ENCODE assay signal across 17 cellular contexts in the genomic region with DNA sequence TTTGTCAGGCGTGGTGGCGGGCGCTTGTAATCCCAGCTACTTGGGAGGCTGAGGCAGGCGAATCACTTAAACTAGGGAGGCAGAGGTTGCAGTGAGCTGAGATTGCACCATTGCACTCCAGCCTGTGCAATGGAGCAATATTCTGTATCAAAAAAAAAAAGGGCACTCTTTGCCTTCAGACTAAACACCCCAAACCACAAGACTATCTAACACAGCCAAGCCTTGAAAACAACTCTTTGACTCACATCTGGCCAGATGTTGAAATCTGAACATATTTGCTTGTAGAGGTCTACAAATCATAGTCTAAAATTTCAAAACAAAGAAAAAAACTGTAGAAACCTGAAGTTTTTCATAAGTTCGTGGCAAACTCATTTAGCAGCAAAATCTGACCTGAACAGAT.
DNase-seq lines count a peak whose midpoint lies in the region; ATAC-seq, FAIRE-seq and TF ChIP-seq lines count a peak whose summit lies in the region.
"Had no signal": no experiment of that assay in that cellular context is flagged by ENCODE, and none has a peak within 500 bp of the region (broad histone marks: within the 10 kb centered on the region; RNA-seq: fewer than 3 reads in every experiment).

No MANE protein-coding gene starts in this region.

- H3K4me2 ChIP-seq in mammary epithelial cell (ENCODE audit: insufficient read depth, low read depth, low read length): peak overlapping the region; percentile 55
- H3K4me2 ChIP-seq in keratinocyte (ENCODE audit: control insufficient read depth, extremely low read depth, insufficient read depth, low read depth, low read length): peak overlapping the region; percentile 4

- H3K27me3 ChIP-seq in BJ (ENCODE audit: control insufficient read depth, insufficient read depth, low read length): no peaks in the 10 kb centered on the region
- H3K27me3 ChIP-seq in mammary epithelial cell (ENCODE audit: insufficient read depth, low read length): no peaks in the 10 kb centered on the region
- no peaks in the 10 kb centered on the region for H3K27me3 ChIP-seq in keratinocyte (ENCODE audit: control insufficient read depth, extremely low read depth, insufficient read depth, low read length)
- H3K27me3 ChIP-seq: stomach had no signal

- no peaks in the 10 kb centered on the region for H3K36me3 Mint-ChIP-seq in mesothelial cell of epicardium

- H3K9me3 Mint-ChIP-seq in mesothelial cell of epicardium: peaks cover 8% of the 10 kb centered on the region

- no peak overlapping the region for H3K4me3 Mint-ChIP-seq in mesothelial cell of epicardium
- H3K4me3 Mint-ChIP-seq: activated naive CD4-positive, alpha-beta T cell treated with anti-CD3 and anti-CD28 coated beads for 36 hours had no signal

- DNase-seq in BJ (ENCODE audit: low read depth): peak; percentile 67
- peak; percentile 85 for DNase-seq in LHCN-M2 (ENCODE audit: low read depth)
- DNase-seq in mammary epithelial cell: peak; percentile 64
- no peak for DNase-seq in keratinocyte (ENCODE audit: low read depth, low spot score)
- DNase-seq in mesothelial cell of epicardium (ENCODE audit: low spot score in 2 of 2, unreplicated experiment in 2 of 2): no peak
- DNase-seq in left colon: no peak
- no peak for DNase-seq in T1000 (lab: John Stamatoyannopoulos, UW)
- DNase-seq: activated naive CD4-positive, alpha-beta T cell treated with anti-CD3 and anti-CD28 coated beads for 36 hours; H7; kidney; NCI-H1694; NCI-H526 treated with DMSO at 0.1 percent for 48 hours; Right ventricle myocardium superior; stomach had no signal

- CTCF ChIA-PET in BJ (lab: Yijun Ruan, JAX) (no interaction called here), mammary epithelial cell (lab: Charles Lee; ENCODE audit: low non-redundant PET) (no interaction called here)

- H4K20me1 ChIP-seq in mammary epithelial cell (ENCODE audit: insufficient read depth, low read length) (no peaks in the 10 kb centered on the region), keratinocyte (ENCODE audit: control insufficient read depth, extremely low read depth, insufficient read depth, low read length) (no peaks in the 10 kb centered on the region)

- H3K27ac Mint-ChIP-seq in mesothelial cell of epicardium: no peak overlapping the region
- H3K27ac Mint-ChIP-seq: activated naive CD4-positive, alpha-beta T cell treated with anti-CD3 and anti-CD28 coated beads for 36 hours had no signal

- H3K79me2 ChIP-seq in mammary epithelial cell (ENCODE audit: insufficient read depth, low read length): peaks cover 5% of the 10 kb centered on the region
- H3K79me2 ChIP-seq in keratinocyte (ENCODE audit: control insufficient read depth, insufficient read depth, low read length): no peaks in the 10 kb centered on the region

- H2AFZ ChIP-seq in mammary epithelial cell (ENCODE audit: low read depth, low read length) (no peak overlapping the region), keratinocyte (ENCODE audit: control insufficient read depth, low read length) (no peak overlapping the region)

- WGBS in mammary epithelial cell (ENCODE audit: low coverage, missing lambda C conversion rate): 88% methylated on average over 5 of the region's 5 CpGs

- H3K36me3 ChIP-seq in BJ (ENCODE audit: control insufficient read depth, insufficient read depth, low read length): no peaks in the 10 kb centered on the region
- H3K36me3 ChIP-seq in mammary epithelial cell (ENCODE audit: insufficient read depth, low read length): no peaks in the 10 kb centered on the region
- H3K36me3 ChIP-seq in keratinocyte (ENCODE audit: control insufficient read depth in 2 of 2, extremely low read depth in 1 of 2, insufficient read depth in 2 of 2, low read length in 2 of 2): no peaks in the 10 kb centered on the region
- H3K36me3 ChIP-seq: stomach had no signal

- dilution Hi-C loops in mammary epithelial cell (cut with HindIII; ENCODE audit: low sequenced_read_pairs): no loop called here
- dilution Hi-C loops in keratinocyte (cut with MboI; ENCODE audit: extremely low pct_ligation_motif_present, low sequenced_read_pairs): no loop called here

- no peak for FAIRE-seq in keratinocyte (lab: Jason Lieb, UNC)
- FAIRE-seq: colon, GM18507, kidney had no signal

- no peak overlapping the region for H3K9ac ChIP-seq in mammary epithelial cell (ENCODE audit: insufficient read depth, low read length)
- no peak overlapping the region for H3K9ac ChIP-seq in keratinocyte (ENCODE audit: control insufficient read depth, extremely low read depth, insufficient read depth, low read length)

- POLR2A ChIA-PET in BJ (lab: Charles Lee): no interaction called here

- ATAC-seq in HG03139 (IDR thresholded peaks at IDR 0.05; ENCODE audit: unreplicated experiment) (no peak), left colon (no peak)

- no peaks in the 10 kb centered on the region for H3K9me1 ChIP-seq in keratinocyte (ENCODE audit: control insufficient read depth, extremely low read depth, insufficient read depth, low read length)

- intact Hi-C loops in mammary epithelial cell (cut with micrococcal nuclease) (loop anchor here (1.0 kb wide), 1 partner anchor 223 kb away; no protein-coding TSS in a partner anchor), left colon (cut with DNase I, micrococcal nuclease) (no loop called here)

- in situ Hi-C loops in mammary epithelial cell (cut with MboI; ENCODE audit: low sequenced_read_pairs in 2 of 2): no loop called here

- H3K4me3 ChIP-seq in BJ (ENCODE audit: low read depth, low read length) (no peak overlapping the region), mammary epithelial cell (replicated peaks in 1 of 3; ENCODE audit: insufficient read depth in 1 of 3, low read depth in 2 of 3, low read length in 3 of 3) (no peak overlapping the region), keratinocyte (ENCODE audit: control insufficient read depth in 2 of 3, extremely low read depth in 1 of 3, insufficient read depth in 2 of 3, low read depth in 1 of 3, low read length in 3 of 3) (no peak overlapping the region)
- H3K4me3 ChIP-seq: stomach had no signal

- TF ChIP-seq CTCF in BJ (IDR thresholded peaks at IDR 0.05; ENCODE audit: insufficient read depth, low read depth, low read length) (no peak), mammary epithelial cell (conservative IDR thresholded peaks at IDR 0.05 in 1 of 2, IDR thresholded peaks at IDR 0.05 in 1 of 2; ENCODE audit: extremely low read depth in 1 of 2, insufficient read depth in 1 of 2, low read depth in 1 of 2, low read length in 2 of 2) (no peak), keratinocyte (optimal IDR thresholded peaks at IDR 0.05 in 1 of 3, IDR thresholded peaks at IDR 0.05 in 1 of 3, conservative IDR thresholded peaks at IDR 0.05 in 1 of 3; ENCODE audit: extremely low read depth in 1 of 3, insufficient read depth in 2 of 3, low read length in 3 of 3) (no peak), mesothelial cell of epicardium (IDR thresholded peaks at IDR 0.05; ENCODE audit: unreplicated experiment) (no peak)

- H3K9me3 ChIP-seq in mammary epithelial cell (replicated peaks; ENCODE audit: insufficient read depth, low read length) (no peaks in the 10 kb centered on the region), keratinocyte (ENCODE audit: control insufficient read depth, low read depth, low read length) (no peaks in the 10 kb centered on the region)

- H3K27me3 Mint-ChIP-seq in mesothelial cell of epicardium (ENCODE audit: low read depth): no peaks in the 10 kb centered on the region

- H3K4me1 ChIP-seq in mammary epithelial cell (ENCODE audit: insufficient read depth, low read length) (peaks cover 8% of the 10 kb centered on the region), keratinocyte (ENCODE audit: control insufficient read depth, extremely low read depth, insufficient read depth, low read length) (peaks cover 15% of the 10 kb centered on the region)

- H3K27ac ChIP-seq in mammary epithelial cell (ENCODE audit: insufficient read depth, low read depth, low read length) (peak overlapping the region; percentile 52), keratinocyte (ENCODE audit: control insufficient read depth, insufficient read depth, low read length) (peak overlapping the region; percentile 70)
- H3K27ac ChIP-seq: stomach had no signal

- no TSS peak for BruUV-seq in mammary epithelial cell (replicated peaks; lab: Mats Ljungman, UMichigan)

- peaks cover 2% of the 10 kb centered on the region for H3K4me1 Mint-ChIP-seq in mesothelial cell of epicardium

Comparison
In these comparisons a context has a peak if more than half of its experiments do, and no peak if none do; other contexts are left out.
1. DNase-seq: peak in BJ (single experiment), LHCN-M2 (single experiment) and mammary epithelial cell (single experiment); none in keratinocyte (single experiment), mesothelial cell of epicardium (0 of 2), left colon (0 of 2) and T1000 (single experiment).